2 cellular contexts compared by ENCODE assay signal in the genomic region with DNA sequence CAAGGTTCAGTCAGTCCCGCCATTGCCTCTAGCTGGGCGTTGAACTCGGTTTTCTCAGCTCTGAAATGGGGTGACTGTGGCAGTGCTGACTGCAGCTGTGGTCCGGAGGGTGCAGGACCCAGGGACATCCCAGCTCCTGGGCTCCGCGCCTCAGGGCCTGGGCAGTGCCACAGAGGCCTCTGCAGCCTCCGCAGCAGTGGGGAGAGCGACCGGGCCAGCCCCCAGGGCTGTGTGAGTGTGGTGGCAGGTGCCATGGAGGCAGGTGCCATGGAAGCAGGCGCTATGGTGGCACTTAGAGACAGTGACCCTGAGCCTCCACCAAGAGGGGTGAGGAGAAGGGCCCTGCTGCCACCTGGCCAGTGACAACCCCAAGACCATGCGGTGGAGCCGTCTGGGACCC.
A peak's percentile ranks its signal among the peaks of the same experiment; 100 is the strongest.
TF ChIP-seq lines count a peak whose summit lies in the region.

No MANE protein-coding gene starts in this region.

TF ChIP-seq in HepG2, 621 proteins besides CTCF, POLR2A, EP300 and RAD21:
- TF ChIP-seq ZNF629 (CRISPR knock-in tag; conservative IDR thresholded peaks at IDR 0.05) (peak; percentile 42), ZNF256 (CRISPR knock-in tag; conservative IDR thresholded peaks at IDR 0.05) (no peak)

TF ChIP-seq in H1, 55 proteins besides CTCF, POLR2A, EP300 and RAD21:
- TF ChIP-seq GTF2F1 (IDR thresholded peaks at IDR 0.05; ENCODE audit: borderline replicate concordance, low read depth, low read length) (no peak), CHD1 (IDR thresholded peaks at IDR 0.05; ENCODE audit: low read depth, low read length) (no peak), TAF1 (IDR thresholded peaks at IDR 0.05; ENCODE audit: low read depth, low read length) (no peak)
TF ChIP-seq in H1: peak in this region for 0.
